In genomic region chr7:119903090-119903489, GRCh38 we compare ENCODE assay signal across 5 cellular contexts.
"Had no signal": no experiment of that assay in that cellular context is flagged by ENCODE, and none has a peak within 500 bp of the region (broad histone marks: within the 10 kb centered on the region; RNA-seq: fewer than 3 reads in every experiment).

No MANE protein-coding gene starts in this region.

- DNase-seq: IMR-90, KBM-7 had no signal

- H3K4me3 ChIP-seq: K562 had no signal

- H3K27ac ChIP-seq: HL-60 had no signal

- ATAC-seq: HepG2, K562 had no signal
